29 cellular contexts compared by ENCODE assay signal in genomic region chr10:132796846-132797245, GRCh38.
"Had no signal": no experiment of that assay in that cellular context is flagged by ENCODE, and none has a peak within 500 bp of the region (broad histone marks: within the 10 kb centered on the region; RNA-seq: fewer than 3 reads in every experiment).

No MANE protein-coding gene starts in this region.

- H3K9me3 ChIP-seq: colonic mucosa, MG63, SJCRH30 had no signal

- H3K4me1 ChIP-seq: ascending aorta, colonic mucosa, SJCRH30 had no signal

- H3K4me3 ChIP-seq: ascending aorta, cardiac muscle cell, colonic mucosa, MG63, SJCRH30, SK-N-MC had no signal

- DNase-seq: activated CD4-positive, alpha-beta T cell treated with anti-CD3 and anti-CD28 coated beads, Interleukin-2, amount 10 ng/mL, durations not matched to agents 24 days and 14 days; activated CD4-positive, alpha-beta T cell treated with anti-CD3 and anti-CD28 coated beads, Interleukin-2, amount 50 U/mL, for 4 hours; activated CD8-positive, alpha-beta T cell treated with anti-CD3 and anti-CD28 coated beads for 36 hours; activated effector memory CD4-positive, alpha-beta T cell treated with anti-CD3 and anti-CD28 coated beads, Interleukin-2, amount 50 U/mL, for 16 hours; activated naive CD4-positive, alpha-beta T cell; activated naive CD4-positive, alpha-beta T cell treated with anti-CD3 and anti-CD28 coated beads, Interleukin-2, amount 50 U/mL, for 16 hours; activated naive CD8-positive, alpha-beta T cell treated with anti-CD3 and anti-CD28 coated beads for 36 hours; activated T-cell treated with anti-CD3 and anti-CD28 coated beads, Interleukin-2, amount 50 U/mL, for 1 hour; activated T-cell treated with anti-CD3 and anti-CD28 coated beads, Interleukin-2, amount 50 U/mL, for 72 hours; amygdala; colonic mucosa; Kasumi-1; MG63; NCI-H1048; NCI-H1105 treated with DMSO at 0.1 percent for 48 hours; NCI-H1436; NCI-H1694; NCI-H1930; NCI-H2081 treated with DMSO at 0.1 percent for 48 hours; NCI-H510A; NCI-H526; NCI-H748 treated with DMSO at 0.1 percent for 48 hours; SHP77; SJCRH30; T1000; WERI-Rb-1 had no signal

- H3K27me3 ChIP-seq: ascending aorta, colonic mucosa, MG63, SJCRH30 had no signal

- H3K27ac ChIP-seq: ascending aorta, cardiac muscle cell, colonic mucosa, SJCRH30, SK-N-MC, WERI-Rb-1 had no signal

- H3K36me3 ChIP-seq: ascending aorta, cardiac muscle cell, colonic mucosa, MG63, SJCRH30, WERI-Rb-1 had no signal
